Comparison of ENCODE assay signal across 22 cellular contexts in the genomic region with DNA sequence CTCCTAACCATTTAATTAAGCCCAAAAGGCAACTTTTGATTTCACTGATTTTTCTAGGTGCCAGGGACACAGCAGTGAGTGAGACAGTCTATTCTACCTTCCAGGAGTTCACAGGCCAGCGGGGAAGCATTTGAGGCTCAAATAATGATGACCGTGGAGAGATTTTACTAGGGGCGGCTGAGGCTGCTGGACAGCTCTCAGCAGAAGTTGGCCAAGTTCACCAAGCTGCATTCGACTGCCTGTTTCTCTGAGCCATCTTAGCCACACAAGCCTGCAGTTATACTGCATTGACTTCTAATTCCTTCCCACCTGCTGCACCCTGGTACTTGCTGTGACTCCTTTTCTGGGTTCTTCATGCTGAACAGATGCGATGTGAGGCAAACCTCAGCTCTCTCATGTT.
DNase-seq lines count a peak whose midpoint lies in the region; ATAC-seq and TF ChIP-seq lines count a peak whose summit lies in the region.
"Had no signal": no experiment of that assay in that cellular context is flagged by ENCODE, and none has a peak within 500 bp of the region (broad histone marks: within the 10 kb centered on the region; RNA-seq: fewer than 3 reads in every experiment).

No MANE protein-coding gene starts in this region.

- H3K9me3 Mint-ChIP-seq in nephron progenitor cell = no peaks in the 10 kb centered on the region

- no peak for TF ChIP-seq RAD21 in Ishikawa (IDR thresholded peaks at IDR 0.05; ENCODE audit: low read depth)

- H3F3A ChIP-seq in GM23248 (ENCODE audit: insufficient read depth) = no peaks in the 10 kb centered on the region

- DNase-seq in GM23248 (peak; percentile 14), fibroblast of the aortic adventitia (ENCODE audit: low read depth) (peak; percentile 6), nephron progenitor cell (peak; percentile 18), NOMO-1 treated with dmso at 0.1 percent for 144 hours (lab: John Stamatoyannopoulos, UW; ENCODE audit: unreplicated experiment) (no peak), cerebellar cortex (ENCODE audit: low spot score) (no peak)
- DNase-seq: DMS153; KBM-7; MV-4-11; NCI-H1105; NCI-H1436 treated with DMSO at 0.1 percent for 48 hours; NCI-H187 treated with DMSO at 0.1 percent for 48 hours; NCI-H2171 treated with DMSO at 0.1 percent for 48 hours; NCI-H446; NCI-H524 treated with DMSO at 0.1 percent for 48 hours; NCI-H82; NK-92 treated with Interleukin-12 subunit alpha and Interleukin-12 subunit beta, amount 100 ng/mL, for 24 hours; PC-9; SJCRH30 had no signal

- TF ChIP-seq CTCF in fibroblast of the aortic adventitia (IDR thresholded peaks at IDR 0.05; ENCODE audit: insufficient read depth, low read length) (no peak), nephron progenitor cell (IDR thresholded peaks at IDR 0.05) (no peak)

- H3K27ac ChIP-seq in GM23248 = no peak overlapping the region
- H3K27ac ChIP-seq: PC-9, SJCRH30 had no signal

- no peaks in the 10 kb centered on the region for H3K36me3 ChIP-seq in GM23248 (ENCODE audit: low read depth)
- H3K36me3 ChIP-seq: SJCRH30 had no signal

- 44% methylated on average over 5 of the region's 5 CpGs for WGBS in GM23248 (ENCODE audit: low coverage in 1 of 2, low lambda C conversion rate in 2 of 2, missing lambda C conversion rate in 2 of 2), 2 experiments

- no peak overlapping the region for H3K4me2 ChIP-seq in GM23248 (ENCODE audit: unreplicated experiment)
- H3K4me2 ChIP-seq: PC-9 had no signal

- no peak for ATAC-seq in HG02852 (IDR thresholded peaks at IDR 0.05; ENCODE audit: unreplicated experiment)
- ATAC-seq: Right ventricle myocardium inferior, SK-N-SH treated with all-trans-retinoic acid at 6 μM for 48 hours had no signal

- peaks cover 9% of the 10 kb centered on the region for H3K27me3 Mint-ChIP-seq in nephron progenitor cell (ENCODE audit: low read depth, poor library complexity)

- H3K4me1 ChIP-seq in GM23248 (ENCODE audit: insufficient read depth) = no peaks in the 10 kb centered on the region
- H3K4me1 ChIP-seq: SJCRH30 had no signal

- H3K9me2 ChIP-seq in GM23248 (ENCODE audit: insufficient read depth) = no peaks in the 10 kb centered on the region

- H3K4me1 Mint-ChIP-seq in nephron progenitor cell = no peaks in the 10 kb centered on the region

- H3K4me3 ChIP-seq in GM23248 (no peak overlapping the region), fibroblast of the aortic adventitia (ENCODE audit: low read depth, low read length) (no peak overlapping the region)
- H3K4me3 ChIP-seq: PC-9, SJCRH30 had no signal

- H3K79me2 ChIP-seq in GM23248 (ENCODE audit: insufficient read depth) = no peaks in the 10 kb centered on the region

- no peaks in the 10 kb centered on the region for H4K20me1 ChIP-seq in GM23248 (ENCODE audit: insufficient read depth)

- H3K36me3 Mint-ChIP-seq in nephron progenitor cell (ENCODE audit: low read depth) = no peaks in the 10 kb centered on the region

- H3K9me3 ChIP-seq in GM23248 (ENCODE audit: low read depth) = no peaks in the 10 kb centered on the region
- H3K9me3 ChIP-seq: SJCRH30 had no signal

- H3K9ac ChIP-seq in GM23248 = no peak overlapping the region

- no peak overlapping the region for H3K4me3 Mint-ChIP-seq in nephron progenitor cell

- H3K27ac Mint-ChIP-seq in nephron progenitor cell = no peak overlapping the region

- peaks cover 5% of the 10 kb centered on the region; the same call in 1 of the 2 replicates for H3K27me3 ChIP-seq in GM23248 (replicated peaks; ENCODE audit: insufficient read depth)
- H3K27me3 ChIP-seq: SJCRH30 had no signal

- no peak overlapping the region for H2AFZ ChIP-seq in GM23248
- H2AFZ ChIP-seq: PC-9 had no signal

- TF ChIP-seq EP300 in Ishikawa (IDR thresholded peaks at IDR 0.05; ENCODE audit: borderline replicate concordance) = no peak

- in situ Hi-C loops in GM23248 (cut with MboI) = no loop called here

TF ChIP-seq in Ishikawa, 13 proteins besides CTCF, POLR2A, EP300 and RAD21:
- TF ChIP-seq, protein P1, sequence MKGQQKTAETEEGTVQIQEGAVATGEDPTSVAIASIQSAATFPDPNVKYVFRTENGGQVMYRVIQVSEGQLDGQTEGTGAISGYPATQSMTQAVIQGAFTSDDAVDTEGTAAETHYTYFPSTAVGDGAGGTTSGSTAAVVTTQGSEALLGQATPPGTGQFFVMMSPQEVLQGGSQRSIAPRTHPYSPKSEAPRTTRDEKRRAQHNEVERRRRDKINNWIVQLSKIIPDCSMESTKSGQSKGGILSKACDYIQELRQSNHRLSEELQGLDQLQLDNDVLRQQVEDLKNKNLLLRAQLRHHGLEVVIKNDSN (IDR thresholded peaks at IDR 0.05) = no peak
- TF ChIP-seq, protein P2, sequence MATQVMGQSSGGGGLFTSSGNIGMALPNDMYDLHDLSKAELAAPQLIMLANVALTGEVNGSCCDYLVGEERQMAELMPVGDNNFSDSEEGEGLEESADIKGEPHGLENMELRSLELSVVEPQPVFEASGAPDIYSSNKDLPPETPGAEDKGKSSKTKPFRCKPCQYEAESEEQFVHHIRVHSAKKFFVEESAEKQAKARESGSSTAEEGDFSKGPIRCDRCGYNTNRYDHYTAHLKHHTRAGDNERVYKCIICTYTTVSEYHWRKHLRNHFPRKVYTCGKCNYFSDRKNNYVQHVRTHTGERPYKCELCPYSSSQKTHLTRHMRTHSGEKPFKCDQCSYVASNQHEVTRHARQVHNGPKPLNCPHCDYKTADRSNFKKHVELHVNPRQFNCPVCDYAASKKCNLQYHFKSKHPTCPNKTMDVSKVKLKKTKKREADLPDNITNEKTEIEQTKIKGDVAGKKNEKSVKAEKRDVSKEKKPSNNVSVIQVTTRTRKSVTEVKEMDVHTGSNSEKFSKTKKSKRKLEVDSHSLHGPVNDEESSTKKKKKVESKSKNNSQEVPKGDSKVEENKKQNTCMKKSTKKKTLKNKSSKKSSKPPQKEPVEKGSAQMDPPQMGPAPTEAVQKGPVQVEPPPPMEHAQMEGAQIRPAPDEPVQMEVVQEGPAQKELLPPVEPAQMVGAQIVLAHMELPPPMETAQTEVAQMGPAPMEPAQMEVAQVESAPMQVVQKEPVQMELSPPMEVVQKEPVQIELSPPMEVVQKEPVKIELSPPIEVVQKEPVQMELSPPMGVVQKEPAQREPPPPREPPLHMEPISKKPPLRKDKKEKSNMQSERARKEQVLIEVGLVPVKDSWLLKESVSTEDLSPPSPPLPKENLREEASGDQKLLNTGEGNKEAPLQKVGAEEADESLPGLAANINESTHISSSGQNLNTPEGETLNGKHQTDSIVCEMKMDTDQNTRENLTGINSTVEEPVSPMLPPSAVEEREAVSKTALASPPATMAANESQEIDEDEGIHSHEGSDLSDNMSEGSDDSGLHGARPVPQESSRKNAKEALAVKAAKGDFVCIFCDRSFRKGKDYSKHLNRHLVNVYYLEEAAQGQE (IDR thresholded peaks at IDR 0.05; ENCODE audit: low read depth) = peak; percentile 80
- TF ChIP-seq NFIC (IDR thresholded peaks at IDR 0.05) (no peak), CREB1 (IDR thresholded peaks at IDR 0.05; ENCODE audit: low read depth) (no peak)

Comparison
In these comparisons a context has a peak if more than half of its experiments do, and no peak if none do; other contexts are left out.
1. DNase-seq: peak in GM23248 (single experiment), fibroblast of the aortic adventitia (single experiment) and nephron progenitor cell (single experiment); none in NOMO-1 treated with dmso at 0.1 percent for 144 hours (single experiment) and cerebellar cortex (single experiment).